In the genomic region with DNA sequence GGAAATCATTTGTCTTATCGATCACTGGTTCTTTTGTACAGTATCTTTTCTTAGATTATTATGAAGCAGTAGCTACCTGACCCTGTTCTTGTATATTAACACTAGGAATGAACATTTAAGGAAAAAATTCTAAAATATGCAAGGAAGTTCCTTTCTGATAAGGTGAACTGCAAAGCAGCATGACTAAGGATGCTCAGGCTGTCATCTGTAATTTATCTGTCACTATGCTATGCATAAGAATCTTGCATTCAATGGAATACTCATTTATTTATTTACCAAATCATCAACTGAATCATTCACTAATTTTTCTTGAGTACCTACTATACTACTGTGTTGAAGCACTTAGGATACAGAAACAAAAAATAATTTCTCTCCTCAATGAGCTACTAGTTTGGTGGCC, we compare ENCODE assay signal across 21 cellular contexts. TPM values are rescaled to one million over a fixed set of nuclear protein-coding genes. Genes with fewer than 3 reads are reported as not detected.
DNase-seq lines count a peak whose midpoint lies in the region; ATAC-seq, FAIRE-seq and TF ChIP-seq lines count a peak whose summit lies in the region.
"Had no signal": no experiment of that assay in that cellular context is flagged by ENCODE, and none has a peak within 500 bp of the region (broad histone marks: within the 10 kb centered on the region; RNA-seq: fewer than 3 reads in every experiment).

No MANE protein-coding gene starts in this region.

- no peak overlapping the region for H3K27ac Mint-ChIP-seq in endodermal cell
- H3K27ac Mint-ChIP-seq: B cell; CD8-positive, alpha-beta T cell had no signal

- POLR2A ChIA-PET in SK-N-SH (lab: Yijun Ruan, JAX), result no interaction called here
- POLR2A ChIA-PET in K562 (lab: Yijun Ruan, JAX), result interaction anchor here (1.3 to 1.5 kb wide), 3 partner anchors 8 to 11 kb away, joined by 3 to 4 read pairs (median 4); no protein-coding TSS in a partner anchor

- FAIRE-seq in K562 (lab: Jason Lieb, UNC), result no peak
- FAIRE-seq: GM12891, GM19239 had no signal

- peaks cover 17% of the 10 kb centered on the region for H3F3A ChIP-seq in SK-N-SH (replicated peaks; ENCODE audit: insufficient read depth)

- TF ChIP-seq CTCF in SK-N-SH (IDR thresholded peaks at IDR 0.05) (no peak), K562 (IDR thresholded peaks at IDR 0.05 in 2 of 3, conservative IDR thresholded peaks at IDR 0.05 in 1 of 3; ENCODE audit: insufficient read depth in 2 of 3, low read depth in 1 of 3, low read length in 3 of 3) (no peak), fibroblast of the aortic adventitia (IDR thresholded peaks at IDR 0.05; ENCODE audit: insufficient read depth, low read length) (no peak), endodermal cell (conservative IDR thresholded peaks at IDR 0.05) (no peak)

- no TSS peak for BruUV-seq in K562 (replicated peaks; lab: Mats Ljungman, UMichigan)

- H3K27ac ChIP-seq in SK-N-SH (ENCODE audit: low read depth in 2 of 2, low read length in 1 of 2), result no peak overlapping the region
- H3K27ac ChIP-seq in K562 (ENCODE audit: extremely low read depth, low read depth, low read length), result no peak overlapping the region
- H3K27ac ChIP-seq in endodermal cell (ENCODE audit: low read depth, low read length), result no peak overlapping the region
- H3K27ac ChIP-seq: BLaER1 treated with 17β-estradiol and CSF1 and Interleukin-3, amounts not matched to agents 10 nM and 100 nM had no signal

- H3K4me3 ChIP-seq in SK-N-SH (ENCODE audit: low read depth in 2 of 2, low read length in 1 of 2) (no peak overlapping the region), K562 (no peak overlapping the region), fibroblast of the aortic adventitia (ENCODE audit: low read depth, low read length) (no peak overlapping the region), endodermal cell (ENCODE audit: low read length) (no peak overlapping the region)
- H3K4me3 ChIP-seq: BLaER1 treated with 17β-estradiol and CSF1 and Interleukin-3, amounts not matched to agents 10 nM and 100 nM had no signal

- CTCF ChIA-PET in SK-N-SH (lab: Yijun Ruan, JAX) (interaction anchor here (0.7 to 1.6 kb wide), 3 partner anchors 10 to 343 kb away, joined by 4 to 7 read pairs (median 4); no protein-coding TSS in a partner anchor), K562 (lab: Yijun Ruan, JAX; ENCODE audit: low intra/inter-chr PET ratio) (no interaction called here)

- H3K27me3 ChIP-seq in SK-N-SH (ENCODE audit: insufficient read depth) (no peaks in the 10 kb centered on the region), K562 (ENCODE audit: control insufficient read depth in 2 of 2, insufficient read depth in 2 of 2, low read length in 2 of 2) (peaks cover 11 to 22% of the 10 kb centered on the region in 2 experiments), endodermal cell (ENCODE audit: control insufficient read depth, insufficient read depth, low read length, poor library complexity, severe bottlenecking) (peaks cover 22% of the 10 kb centered on the region)

- H3K4me1 Mint-ChIP-seq in endodermal cell, result no peaks in the 10 kb centered on the region

- no peaks in the 10 kb centered on the region for H3K9me3 ChIP-seq in SK-N-SH
- H3K9me3 ChIP-seq in K562 (replicated peaks; ENCODE audit: control insufficient read depth, insufficient read depth, low read depth, low read length), result no peaks in the 10 kb centered on the region
- no peaks in the 10 kb centered on the region for H3K9me3 ChIP-seq in endodermal cell (ENCODE audit: control insufficient read depth, low read length)
- H3K9me3 ChIP-seq: BLaER1 treated with 17β-estradiol and CSF1 and Interleukin-3, amounts not matched to agents 10 nM and 100 nM had no signal

- intact Hi-C loops in K562 (cut with micrococcal nuclease), result no loop called here

- 88% methylated on average over 1 of the region's 1 CpG for WGBS in SK-N-SH (ENCODE audit: low lambda C conversion rate)
- WGBS in K562 (ENCODE audit: insufficient coverage, low coverage, missing lambda C conversion rate), result 5% methylated on average over 1 of the region's 1 CpG
- WGBS in endodermal cell (ENCODE audit: insufficient coverage in 1 of 2, insufficient read length in 1 of 2), 2 experiments, result 80% methylated on average over 1 of the region's 1 CpG; no CpG with 5 or more reads in 1 of the 2 experiments

- H3K27me3 Mint-ChIP-seq in endodermal cell (ENCODE audit: insufficient read depth), result peaks cover 27% of the 10 kb centered on the region

- H3K36me3 ChIP-seq in SK-N-SH (replicated peaks in 1 of 2; ENCODE audit: control insufficient read depth in 1 of 2, insufficient read depth in 2 of 2, low read length in 1 of 2) (peaks cover 14 to 25% of the 10 kb centered on the region in 2 experiments), K562 (ENCODE audit: control insufficient read depth, insufficient read depth, low read length) (no peaks in the 10 kb centered on the region), endodermal cell (ENCODE audit: control insufficient read depth, insufficient read depth, low read length) (no peaks in the 10 kb centered on the region)
- H3K36me3 ChIP-seq: BLaER1 treated with 17β-estradiol and CSF1 and Interleukin-3, amounts not matched to agents 10 nM and 100 nM had no signal

- H3K9me3 Mint-ChIP-seq in endodermal cell, result no peaks in the 10 kb centered on the region
- H3K9me3 Mint-ChIP-seq: CD8-positive, alpha-beta T cell had no signal

- TF ChIP-seq EP300 in SK-N-SH (IDR thresholded peaks at IDR 0.05; ENCODE audit: borderline replicate concordance in 1 of 2, low read depth in 1 of 2, low read length in 1 of 2) (peak in 1 of 2 experiments; percentile 32; a peak in 1 of 4 replicates), K562 (IDR thresholded peaks at IDR 0.05; ENCODE audit: low read length) (no peak)

- H4K20me1 ChIP-seq in SK-N-SH (ENCODE audit: insufficient read depth), result no peaks in the 10 kb centered on the region
- H4K20me1 ChIP-seq in K562 (replicated peaks; ENCODE audit: control insufficient read depth, insufficient read depth, low read length), result no peaks in the 10 kb centered on the region
- H4K20me1 ChIP-seq: BLaER1 treated with 17β-estradiol and CSF1 and Interleukin-3, amounts not matched to agents 10 nM and 100 nM had no signal

- H3K4me2 ChIP-seq in SK-N-SH (no peak overlapping the region; the same call in 1 of the 2 replicates), K562 (ENCODE audit: insufficient read depth, low read length) (no peak overlapping the region)

- ATAC-seq in K562 (no peak), HG02763 (IDR thresholded peaks at IDR 0.05; ENCODE audit: unreplicated experiment) (no peak), GM21381 (IDR thresholded peaks at IDR 0.05; ENCODE audit: unreplicated experiment) (no peak)
- ATAC-seq: CD8-positive, alpha-beta T cell; HCT116 had no signal

- no peaks in the 10 kb centered on the region for H3K9me2 ChIP-seq in SK-N-SH

- H3K9me1 ChIP-seq in K562 (ENCODE audit: control insufficient read depth, insufficient read depth, low read length), result no peaks in the 10 kb centered on the region

- no peaks in the 10 kb centered on the region for H3K36me3 Mint-ChIP-seq in endodermal cell (ENCODE audit: low read depth)
- H3K36me3 Mint-ChIP-seq: CD8-positive, alpha-beta T cell had no signal

- H2AFZ ChIP-seq in SK-N-SH (ENCODE audit: low read depth) (no peak overlapping the region), K562 (ENCODE audit: low read depth, low read length) (no peak overlapping the region)

- TF ChIP-seq POLR2A in K562 (conservative IDR thresholded peaks at IDR 0.05), result no peak

- no peak overlapping the region for H3K4me3 Mint-ChIP-seq in endodermal cell
- H3K4me3 Mint-ChIP-seq: B cell; CD8-positive, alpha-beta T cell had no signal

- H3K79me2 ChIP-seq in SK-N-SH (ENCODE audit: insufficient read depth), result peaks cover 81% of the 10 kb centered on the region
- no peaks in the 10 kb centered on the region for H3K79me2 ChIP-seq in K562 (ENCODE audit: control insufficient read depth, insufficient read depth, low read length)

- DNase-seq in EH (ENCODE audit: low read depth) (peak; percentile 14), SK-N-SH (no peak), K562 (ENCODE audit: extremely low read depth in 1 of 4, low spot score in 3 of 4) (no peak), fibroblast of the aortic adventitia (ENCODE audit: low read depth) (peak; percentile 36), endodermal cell (no peak), NCI-H524 treated with DMSO at 0.1 percent for 48 hours (lab: John Stamatoyannopoulos, UW) (no peak)
- DNase-seq: 8988T; Calu3; CD8-positive, alpha-beta T cell; DMS79 treated with DMSO at 0.1 percent for 48 hours; EL; GOT3; H7 had no signal

- TF ChIP-seq RAD21 in SK-N-SH (IDR thresholded peaks at IDR 0.05; ENCODE audit: low read length), result no peak
- no peak for TF ChIP-seq RAD21 in K562 (CRISPR knock-in tag; conservative IDR thresholded peaks at IDR 0.05 in 1 of 2, IDR thresholded peaks at IDR 0.05 in 1 of 2)

- H3K4me1 ChIP-seq in SK-N-SH (ENCODE audit: control insufficient read depth in 1 of 2, insufficient read depth in 2 of 2, low read depth in 1 of 2, low read length in 1 of 2), result peaks cover 10 to 35% of the 10 kb centered on the region in 2 experiments; a peak in 3 of 4 replicates
- peaks cover under 1 to 2% of the 10 kb centered on the region in 2 experiments; a peak in 2 of 5 replicates for H3K4me1 ChIP-seq in K562 (replicated peaks in 1 of 2; ENCODE audit: control insufficient read depth in 2 of 2, insufficient read depth in 2 of 2, low read length in 2 of 2)
- no peaks in the 10 kb centered on the region for H3K4me1 ChIP-seq in endodermal cell (ENCODE audit: control insufficient read depth, insufficient read depth, low read length)

- H3K9ac ChIP-seq in SK-N-SH (no peak overlapping the region), K562 (ENCODE audit: insufficient read depth in 1 of 2, low read depth in 2 of 2, low read length in 2 of 2) (no peak overlapping the region), endodermal cell (ENCODE audit: extremely low read depth, low read length, poor library complexity, severe bottlenecking) (no peak overlapping the region)
- H3K9ac ChIP-seq: BLaER1 treated with 17β-estradiol and CSF1 and Interleukin-3, amounts not matched to agents 10 nM and 100 nM had no signal

- in situ Hi-C loops in K562 (cut with MboI), result no loop called here

RNA-seq across cellular contexts. Expression of a gene that starts 5.8 kb away (rescaled TPM):
- polyA plus RNA-seq in SK-N-SH (2012; rRNA removed) (109 and 127 TPM in 2 replicates), K562 (2011; rRNA removed) (1.9 and 16.7 TPM in 2 replicates), K562 (2014; fragmentation: Illumina TruSeq; extraction: Trizol) (0.42 and 0.84 TPM in 2 replicates), K562 (2014; fragmentation: Nextera tagmentation; extraction: Ambion mirVana) (under 1 TPM; 0.37 to 0.43 TPM), K562 (2014; rRNA removed) (1.3 and 2.1 TPM in 2 replicates)
- 93.7 and 103 TPM in 2 replicates for polyA plus RNA-seq in SK-N-SH (2012; cell fraction: cytosol; rRNA removed)
- polyA plus RNA-seq in SK-N-SH (2012; cell fraction: nucleus; rRNA removed), result 123 and 155 TPM in 2 replicates
- 5.0 and 5.6 TPM in 2 replicates for total RNA-seq in K562 (2011; cell fraction: chromatin; rRNA removed; ENCODE audit: low replicate concordance)
- total RNA-seq in K562 (2011; cell fraction: nucleolus; rRNA removed), result 2.1 and 2.7 TPM in 2 replicates
- total RNA-seq in K562 (2011; cell fraction: nucleoplasm; rRNA removed), result 3.8 and 4.4 TPM in 2 replicates
- total RNA-seq in K562 (2014; rRNA removed) (1.2 and 1.3 TPM in 2 replicates), K562 (2014; rRNA removed; fragmentation: Illumina TruSeq; extraction: Trizol) (0.55 and 0.61 TPM in 2 replicates), K562 (2015; rRNA removed; fragmentation: Illumina TruSeq; extraction: Trizol) (0.45 and 0.62 TPM in 2 replicates), K562 (2021) (0.67 and 1.1 TPM in 2 replicates), fibroblast of the aortic adventitia (ENCODE audit: low replicate concordance) (43.3 and 59.9 TPM in 2 replicates), endodermal cell (10 to 100 TPM in 1 of 2 donors, 1 to 10 TPM in 1; 8.9 to 17.9 TPM)
- 0.70 and 11.1 TPM in 2 replicates for polyA plus RNA-seq in K562 (2011; cell fraction: cytosol; rRNA removed)
- polyA plus RNA-seq in K562 (2011; cell fraction: nucleus; rRNA removed), result 3.9 and 38.2 TPM in 2 replicates
- 3.9 and 12.2 TPM in 2 replicates for polyA plus RNA-seq in K562 (2012)
- 2.2 and 24.2 TPM in 2 replicates for polyA minus RNA-seq in K562 (2011; rRNA and poly(A)+ RNA removed)
- 0.95 and 7.7 TPM in 2 replicates for polyA minus RNA-seq in K562 (2011; cell fraction: cytosol; rRNA and poly(A)+ RNA removed)
- 1.3 and 25.1 TPM in 2 replicates for polyA minus RNA-seq in K562 (2011; cell fraction: nucleus; rRNA and poly(A)+ RNA removed)
- 12.9 TPM for polyA plus RNA-seq in endodermal cell (2013, experiment 1 of 2)
- polyA plus RNA-seq in endodermal cell (2013, experiment 2 of 2), result 11.6 TPM
- total RNA-seq: CD8-positive, alpha-beta T cell; HT-29 had no signal

Comparison
In these comparisons a context has a peak if more than half of its experiments do, and no peak if none do; other contexts are left out.
1. DNase-seq: peak in EH (single experiment) and fibroblast of the aortic adventitia (single experiment); none in SK-N-SH (single experiment), K562 (0 of 4), endodermal cell (single experiment) and NCI-H524 treated with DMSO at 0.1 percent for 48 hours (single experiment).